Comparison of ENCODE assay signal across 21 cellular contexts in genomic region chr9:9004844-9005243, GRCh38.
DNase-seq lines count a peak whose midpoint lies in the region; FAIRE-seq and TF ChIP-seq lines count a peak whose summit lies in the region.
"Had no signal": no experiment of that assay in that cellular context is flagged by ENCODE, and none has a peak within 500 bp of the region (broad histone marks: within the 10 kb centered on the region; RNA-seq: fewer than 3 reads in every experiment).

No MANE protein-coding gene starts in this region.

- H2BK12ac ChIP-seq in H1 (ENCODE audit: low read depth, low read length): no peak overlapping the region

- intact Hi-C loops in CD14-positive monocyte (cut with micrococcal nuclease): no loop called here

- H3K9me3 Mint-ChIP-seq in progenitor cell of endocrine pancreas (ENCODE audit: low read depth) (no peaks in the 10 kb centered on the region), CD14-positive monocyte (peaks cover 0 to 1% (median 0%) of the 10 kb centered on the region in 7 donors)
- H3K9me3 Mint-ChIP-seq: neural crest cell had no signal

- CTCF ChIA-PET in H1 (lab: Charles Lee; ENCODE audit: partially characterized antibody): interaction anchor here (0.6 to 1.5 kb wide), 7 partner anchors 12 to 690 kb away, joined by 3 to 5 read pairs (median 3); no protein-coding TSS in a partner anchor

- H3K36me3 Mint-ChIP-seq in progenitor cell of endocrine pancreas (ENCODE audit: insufficient read depth): no peaks in the 10 kb centered on the region
- H3K36me3 Mint-ChIP-seq in CD14-positive monocyte: no peaks in the 10 kb centered on the region

- no peak for FAIRE-seq in H1 (lab: Jason Lieb, UNC)
- FAIRE-seq: kidney had no signal

- H3K14ac ChIP-seq in H1 (ENCODE audit: insufficient read length): no peak overlapping the region

- no peak overlapping the region for H3K27ac ChIP-seq in H1 (ENCODE audit: low read depth, low read length)
- H3K27ac ChIP-seq: BLaER1 had no signal

- H2BK15ac ChIP-seq in H1 (ENCODE audit: low read length): no peak overlapping the region

- no peak overlapping the region for H2BK120ac ChIP-seq in H1 (replicated peaks; ENCODE audit: low read depth, low read length)

- peak; percentile 58 to 62 for TF ChIP-seq RAD21 in H1 (IDR thresholded peaks at IDR 0.05 in 1 of 2, conservative IDR thresholded peaks at IDR 0.05 in 1 of 2; ENCODE audit: low read depth in 2 of 2, low read length in 2 of 2)

- H3K4me3 ChIP-seq in H1 (ENCODE audit: extremely low read depth in 1 of 4, insufficient read depth in 2 of 4, low read depth in 3 of 4, low read length in 4 of 4): no peak overlapping the region
- no peak overlapping the region for H3K4me3 ChIP-seq in MG63
- H3K4me3 ChIP-seq: BLaER1 had no signal

- H2AFZ ChIP-seq in H1 (ENCODE audit: low read length): no peak overlapping the region

- H2AK5ac ChIP-seq in H1 (ENCODE audit: low read depth, low read length): no peak overlapping the region

- H3K9me3 ChIP-seq in H1 (ENCODE audit: insufficient read depth in 2 of 2, low read depth in 1 of 2, low read length in 1 of 2) (no peaks in the 10 kb centered on the region), MG63 (no peaks in the 10 kb centered on the region)
- H3K9me3 ChIP-seq: BLaER1 had no signal

- TF ChIP-seq POLR2A in H1 (IDR thresholded peaks at IDR 0.05; ENCODE audit: control extremely low read depth in 1 of 2, low read depth in 2 of 2, low read length in 2 of 2): no peak

- H3K27me3 Mint-ChIP-seq in progenitor cell of endocrine pancreas: no peaks in the 10 kb centered on the region
- H3K27me3 Mint-ChIP-seq in CD14-positive monocyte (ENCODE audit: low read depth in 3 of 3): no peaks in the 10 kb centered on the region

- no peaks in the 10 kb centered on the region for H3K79me1 ChIP-seq in H1 (ENCODE audit: low read depth, low read length)

- POLR2A ChIA-PET in H1 (lab: Charles Lee; ENCODE audit: partially characterized antibody): no interaction called here

- H3K36me3 ChIP-seq in H1 (ENCODE audit: control insufficient read depth in 2 of 4, insufficient read depth in 4 of 4, low read length in 3 of 4): no peaks in the 10 kb centered on the region
- H3K36me3 ChIP-seq in MG63: no peaks in the 10 kb centered on the region
- H3K36me3 ChIP-seq: BLaER1 had no signal

- no peak overlapping the region for H3K9ac ChIP-seq in H1 (replicated peaks in 1 of 4; ENCODE audit: extremely low read depth in 1 of 4, low read depth in 3 of 4, low read length in 3 of 4)
- H3K9ac ChIP-seq: BLaER1 had no signal

- no peak overlapping the region for H2BK20ac ChIP-seq in H1 (ENCODE audit: low read length)

- peak; percentile 1 for DNase-seq in DMS 273 (lab: John Stamatoyannopoulos, UW; ENCODE audit: unreplicated experiment)
- no peak for DNase-seq in DMS 273 treated with DMSO at 0.1 percent for 48 hours (lab: John Stamatoyannopoulos, UW)
- peak; percentile 19 for DNase-seq in NCI-H2107 treated with DMSO at 0.1 percent for 48 hours (lab: John Stamatoyannopoulos, UW; ENCODE audit: unreplicated experiment)
- DNase-seq in H1 (ENCODE audit: low read depth in 1 of 2, low spot score in 2 of 2): no peak
- no peak for DNase-seq in progenitor cell of endocrine pancreas (ENCODE audit: low spot score, unreplicated experiment)
- no peak for DNase-seq in SKM-1 treated with dmso at 0.1 percent for 144 hours (lab: John Stamatoyannopoulos, UW; ENCODE audit: unreplicated experiment)
- no peak for DNase-seq in CD14-positive monocyte (ENCODE audit: low spot score)
- DNase-seq in MG63: no peak
- DNase-seq: 8988T; activated CD4-positive, alpha-beta T cell treated with anti-CD3 and anti-CD28 coated beads, Interleukin-2, amount 50 U/mL, for 4 hours; activated naive CD4-positive, alpha-beta T cell treated with anti-CD3 and anti-CD28 coated beads for 36 hours; activated T-cell treated with anti-CD3 and anti-CD28 coated beads for 4 hours; aorta; kidney; mesenchymal stem cell; NCI-H1048; NCI-H2171 treated with DMSO at 0.1 percent for 48 hours; stimulated activated CD4-positive, alpha-beta T cell treated with anti-CD3 and anti-CD28 coated beads, Interleukin-12 subunit alpha, Interleukin-12 subunit beta, amount 100 ng/mL, for 4 hours; SW 1271 had no signal

- WGBS in H1 (ENCODE audit: extremely low coverage in 1 of 2, insufficient coverage in 1 of 2, insufficient read length in 1 of 2, insufficient replicate concordance in 2 of 2, low coverage in 1 of 2, low lambda C conversion rate in 2 of 2, missing lambda C conversion rate in 1 of 2), 2 experiments: 85% methylated on average over 2 of the region's 2 CpGs; no CpG with 5 or more reads in 1 of the 2 experiments

- H3K4me1 ChIP-seq in H1 (replicated peaks in 1 of 4; ENCODE audit: control insufficient read depth in 3 of 4, insufficient read depth in 4 of 4, low read length in 3 of 4): no peaks in the 10 kb centered on the region
- H3K4me1 ChIP-seq: BLaER1 had no signal

- H4K91ac ChIP-seq in H1 (replicated peaks; ENCODE audit: insufficient read length, low read length): no peak overlapping the region

- H3K27me3 ChIP-seq in H1 (replicated peaks in 1 of 4; ENCODE audit: control insufficient read depth in 3 of 4, extremely low read depth in 1 of 4, insufficient read depth in 3 of 4, low read length in 3 of 4) (no peaks in the 10 kb centered on the region), MG63 (no peaks in the 10 kb centered on the region)
- H3K27me3 ChIP-seq: BLaER1 had no signal

- no peak overlapping the region for H2BK5ac ChIP-seq in H1 (ENCODE audit: low read depth, low read length)

- H3K4me2 ChIP-seq in H1 (ENCODE audit: insufficient read depth in 1 of 2, low read depth in 2 of 2, low read length in 2 of 2): no peak overlapping the region
- H3K4me2 ChIP-seq: BLaER1 had no signal

- TF ChIP-seq EP300 in H1 (IDR thresholded peaks at IDR 0.05; ENCODE audit: borderline replicate concordance in 1 of 2, low read depth in 2 of 2, low read length in 2 of 2): no peak

- no peak overlapping the region for H3K23ac ChIP-seq in H1 (ENCODE audit: insufficient read length)

- H3K27ac Mint-ChIP-seq in progenitor cell of endocrine pancreas: no peak overlapping the region
- H3K27ac Mint-ChIP-seq in CD14-positive monocyte: no peak overlapping the region
- H3K27ac Mint-ChIP-seq: activated naive CD4-positive, alpha-beta T cell treated with anti-CD3 and anti-CD28 coated beads for 36 hours had no signal

- H3K4me1 Mint-ChIP-seq in progenitor cell of endocrine pancreas (ENCODE audit: low read depth): no peaks in the 10 kb centered on the region
- no peaks in the 10 kb centered on the region for H3K4me1 Mint-ChIP-seq in CD14-positive monocyte
- H3K4me1 Mint-ChIP-seq: neural crest cell had no signal

- H3K56ac ChIP-seq in H1 (replicated peaks; ENCODE audit: insufficient read length, low read depth, low read length): no peak overlapping the region

- H4K20me1 ChIP-seq in H1 (replicated peaks in 1 of 2; ENCODE audit: control insufficient read depth in 1 of 2, insufficient read depth in 2 of 2, low read length in 2 of 2): no peaks in the 10 kb centered on the region
- H4K20me1 ChIP-seq: BLaER1 had no signal

- no peak overlapping the region for H4K8ac ChIP-seq in H1 (ENCODE audit: extremely low read depth, insufficient read depth, low read length)

- H4K5ac ChIP-seq in H1 (ENCODE audit: insufficient read length, low read depth, low read length): no peak overlapping the region

- no peak overlapping the region for H3K18ac ChIP-seq in H1 (ENCODE audit: extremely low read depth, low read length)

- H3K79me2 ChIP-seq in H1 (ENCODE audit: control insufficient read depth in 1 of 2, insufficient read depth in 2 of 2, low read length in 2 of 2): no peaks in the 10 kb centered on the region

- H3K4ac ChIP-seq in H1 (replicated peaks; ENCODE audit: insufficient read length, low read depth, low read length): no peak overlapping the region

- no peak overlapping the region for H3K4me3 Mint-ChIP-seq in progenitor cell of endocrine pancreas (ENCODE audit: low read depth)
- H3K4me3 Mint-ChIP-seq in CD14-positive monocyte: no peak overlapping the region
- H3K4me3 Mint-ChIP-seq: activated naive CD4-positive, alpha-beta T cell treated with anti-CD3 and anti-CD28 coated beads for 36 hours; neural crest cell had no signal

- TF ChIP-seq CTCF in H1 (IDR thresholded peaks at IDR 0.05; ENCODE audit: control extremely low read depth in 1 of 3, insufficient read depth in 1 of 3, low read depth in 1 of 3, low read length in 3 of 3) (peak in 1 of 3 experiments; percentile 35; a peak in 1 of 4 replicates), progenitor cell of endocrine pancreas (IDR thresholded peaks at IDR 0.05; ENCODE audit: unreplicated experiment) (peak; percentile 30), CD14-positive monocyte (IDR thresholded peaks at IDR 0.05) (no peak)

- H3K23me2 ChIP-seq in H1 (ENCODE audit: low read depth, low read length): no peaks in the 10 kb centered on the region

TF ChIP-seq in H1, 55 proteins besides CTCF, POLR2A, EP300 and RAD21:
- TF ChIP-seq YY1 (IDR thresholded peaks at IDR 0.05; ENCODE audit: low read depth, low read length) (no peak), HDAC6 (IDR thresholded peaks at IDR 0.05; ENCODE audit: low read depth, low read length) (no peak), EGR1 (IDR thresholded peaks at IDR 0.05; ENCODE audit: borderline replicate concordance, low read depth, low read length) (no peak), SP1 (IDR thresholded peaks at IDR 0.05; ENCODE audit: low read depth, low read length) (no peak), BACH1 (IDR thresholded peaks at IDR 0.05; ENCODE audit: low read length) (no peak), SIRT6 (IDR thresholded peaks at IDR 0.05; ENCODE audit: low read length) (no peak), EZH2 (IDR thresholded peaks at IDR 0.05; ENCODE audit: low read depth, low read length, severe bottlenecking) (no peak), CEBPB (IDR thresholded peaks at IDR 0.05; ENCODE audit: low read depth, low read length) (no peak), ATF2 (IDR thresholded peaks at IDR 0.05; ENCODE audit: low read length) (no peak), MAFK (IDR thresholded peaks at IDR 0.05; ENCODE audit: low read depth, low read length) (no peak), HDAC2 (IDR thresholded peaks at IDR 0.05; ENCODE audit: borderline replicate concordance in 1 of 2, low read depth in 2 of 2, low read length in 2 of 2) (no peak), ZNF274 (IDR thresholded peaks at IDR 0.05; ENCODE audit: borderline replicate concordance, extremely low read depth, low read length) (no peak)

Comparison
In these comparisons a context has a peak if more than half of its experiments do, and no peak if none do; other contexts are left out.
1. DNase-seq: peak in DMS 273 (single experiment) and NCI-H2107 treated with DMSO at 0.1 percent for 48 hours (single experiment); none in DMS 273 treated with DMSO at 0.1 percent for 48 hours (single experiment), H1 (0 of 2), progenitor cell of endocrine pancreas (single experiment), SKM-1 treated with dmso at 0.1 percent for 144 hours (single experiment), CD14-positive monocyte (single experiment) and MG63 (single experiment).